In the genomic region with DNA sequence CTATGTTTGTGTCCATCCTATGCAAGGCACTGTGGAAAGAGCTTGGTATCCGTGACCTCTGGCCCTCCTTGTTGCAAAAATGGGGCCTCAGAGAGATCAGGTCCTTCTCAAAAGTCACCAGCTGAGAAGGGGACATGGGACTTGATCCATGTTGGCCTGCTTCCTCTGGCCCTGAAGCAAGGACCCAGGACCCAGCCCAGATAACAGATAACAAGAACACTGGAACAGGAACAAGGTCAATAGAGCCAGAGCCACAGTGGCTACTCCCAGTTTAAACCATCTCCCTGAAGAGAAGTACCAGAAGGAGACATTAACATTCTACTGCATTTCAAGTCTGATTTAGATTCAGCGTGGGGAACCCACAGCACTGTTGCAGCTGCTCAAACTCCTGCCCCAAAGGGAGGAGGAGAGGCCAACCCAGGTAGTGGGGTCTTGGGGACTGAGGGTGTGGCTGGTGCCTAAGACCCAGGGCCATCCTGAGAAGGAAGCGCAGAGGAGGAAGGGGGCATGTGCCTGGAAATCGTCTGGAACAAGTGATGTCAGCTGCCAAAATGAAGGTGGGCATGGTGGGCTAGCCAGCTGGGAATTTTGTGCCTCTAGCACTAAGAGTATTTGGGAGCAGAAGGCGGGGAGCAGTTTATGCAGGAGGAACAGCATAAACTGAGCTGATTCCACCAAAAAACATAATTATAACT, we compare ENCODE assay signal across 17 cellular contexts.
"Had no signal": no experiment of that assay in that cellular context is flagged by ENCODE, and none has a peak within 500 bp of the region (broad histone marks: within the 10 kb centered on the region; RNA-seq: fewer than 3 reads in every experiment).

No MANE protein-coding gene starts in this region.

- H3K4me3 Mint-ChIP-seq: nephron, type B pancreatic cell had no signal

- H3K27me3 ChIP-seq: colonic mucosa, stomach had no signal

- H3K36me3 ChIP-seq: colonic mucosa, stomach had no signal

- H3K9me3 Mint-ChIP-seq: nephron, type B pancreatic cell had no signal

- H3K4me3 ChIP-seq: colonic mucosa, lung, stomach had no signal

- H3K9me3 ChIP-seq: colonic mucosa, stomach had no signal

- H3K4me1 ChIP-seq: colonic mucosa, stomach had no signal

- H3K4me1 Mint-ChIP-seq: naive B cell had no signal

- H3K36me3 Mint-ChIP-seq: naive B cell had no signal

- H3K27ac Mint-ChIP-seq: nephron, type B pancreatic cell had no signal

- DNase-seq: colonic mucosa; dermis blood vessel endothelial cell; erythroblast; foreskin melanocyte; mesenchymal stem cell; naive B cell; posterior cingulate gyrus; small intestine; stimulated activated CD4-positive, alpha-beta T cell treated with anti-CD3 and anti-CD28 coated beads, Interleukin-12 subunit alpha, Interleukin-12 subunit beta, amount 100 ng/mL, for 4 hours; stimulated activated naive CD4-positive, alpha-beta T cell; stomach; substantia nigra had no signal

- FAIRE-seq: endothelial cell of umbilical vein, small intestine, urothelium cell line had no signal

- H3K27ac ChIP-seq: colonic mucosa, stomach had no signal
